Comparison of ENCODE assay signal across 16 cellular contexts in the genomic region with DNA sequence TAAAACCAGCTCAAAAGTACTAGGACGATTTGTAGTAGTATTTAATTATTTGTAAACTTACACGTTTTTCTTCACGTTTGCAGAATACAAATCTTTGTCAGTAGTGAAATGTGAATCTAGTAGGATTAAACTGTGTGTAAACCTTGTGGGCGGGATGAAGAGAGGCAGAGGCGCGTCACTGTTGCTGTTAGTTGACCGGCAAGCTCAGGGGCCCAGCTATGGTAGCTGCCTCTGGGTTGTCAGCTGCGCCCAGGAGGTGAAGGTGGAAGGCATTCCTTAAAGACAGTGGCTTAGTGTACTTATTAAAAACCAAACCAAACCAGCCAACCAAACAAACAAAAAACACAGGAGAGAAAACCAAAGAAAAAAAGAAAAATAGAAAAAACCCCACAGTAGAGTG.
A peak's percentile ranks its signal among the peaks of the same experiment; 100 is the strongest.
DNase-seq lines count a peak whose midpoint lies in the region; ATAC-seq, FAIRE-seq and TF ChIP-seq lines count a peak whose summit lies in the region.
"Had no signal": no experiment of that assay in that cellular context is flagged by ENCODE, and none has a peak within 500 bp of the region (broad histone marks: within the 10 kb centered on the region; RNA-seq: fewer than 3 reads in every experiment).

No MANE protein-coding gene starts in this region.

- TF ChIP-seq POLR2A in K562 (conservative IDR thresholded peaks at IDR 0.05), result no peak

- H4K20me1 ChIP-seq in K562 (replicated peaks; ENCODE audit: control insufficient read depth, insufficient read depth, low read length), result no peaks in the 10 kb centered on the region

- no peak for TF ChIP-seq EP300 in K562 (IDR thresholded peaks at IDR 0.05; ENCODE audit: low read length)

- no peak for DNase-seq in stimulated activated naive CD8-positive, alpha-beta T cell treated with anti-CD3 and anti-CD28 coated beads, Interleukin-15, amount 100 ng/mL, for 72 hours
- DNase-seq in stimulated activated naive CD8-positive, alpha-beta T cell treated with anti-CD3 and anti-CD28 coated beads, Interleukin-15, Interleukin-2, amounts not matched to agents 100 U/mL and 50 U/mL, for 24 hours, result no peak
- DNase-seq in K562 (ENCODE audit: extremely low read depth in 1 of 4, low spot score in 3 of 4) (no peak), G401 (ENCODE audit: low spot score) (no peak), GM19238 (ENCODE audit: insufficient read length, low spot score) (no peak), retina (no peak)
- no peak for DNase-seq in naive thymus-derived CD8-positive, alpha-beta T cell
- no peak for DNase-seq in central memory CD4-positive, alpha-beta T cell
- DNase-seq: HFFc6, NCI-H1048, NCI-H146, NCI-H226, NCI-H774, Right ventricle myocardium superior had no signal

- H3K4me1 ChIP-seq in K562 (replicated peaks in 1 of 2; ENCODE audit: control insufficient read depth in 2 of 2, insufficient read depth in 2 of 2, low read length in 2 of 2), result peaks cover 5 to 9% of the 10 kb centered on the region in 2 experiments; a peak in 3 of 5 replicates

- H2AFZ ChIP-seq in K562 (ENCODE audit: low read depth, low read length), result no peak overlapping the region

- CTCF ChIA-PET in K562 (lab: Yijun Ruan, JAX; ENCODE audit: low intra/inter-chr PET ratio), result no interaction called here

- H3K9me3 ChIP-seq in K562 (replicated peaks; ENCODE audit: control insufficient read depth, insufficient read depth, low read depth, low read length), result no peaks in the 10 kb centered on the region

- TF ChIP-seq RAD21 in K562 (CRISPR knock-in tag; conservative IDR thresholded peaks at IDR 0.05 in 1 of 2, IDR thresholded peaks at IDR 0.05 in 1 of 2), result no peak

- peaks cover 3% of the 10 kb centered on the region for H3K9me1 ChIP-seq in K562 (ENCODE audit: control insufficient read depth, insufficient read depth, low read length)

- peaks cover 23% of the 10 kb centered on the region for H3K4me1 Mint-ChIP-seq in stimulated activated naive CD8-positive, alpha-beta T cell treated with anti-CD3 and anti-CD28 coated beads, Interleukin-15, amount 100 ng/mL, for 72 hours
- peaks cover 18 to 40% (median 30%) of the 10 kb centered on the region in 4 donors for H3K4me1 Mint-ChIP-seq in naive thymus-derived CD8-positive, alpha-beta T cell
- H3K4me1 Mint-ChIP-seq: CD14-positive monocyte had no signal

- 75% methylated on average over 8 of the region's 8 CpGs for WGBS in K562 (ENCODE audit: insufficient coverage, low coverage, missing lambda C conversion rate)

- H3K36me3 ChIP-seq in K562 (ENCODE audit: control insufficient read depth, insufficient read depth, low read length), result peaks cover 92% of the 10 kb centered on the region

- no peak overlapping the region for H3K4me3 ChIP-seq in K562

- intact Hi-C loops in K562 (cut with micrococcal nuclease), result no loop called here

- H3K9ac ChIP-seq in K562 (ENCODE audit: insufficient read depth in 1 of 2, low read depth in 2 of 2, low read length in 2 of 2), result no peak overlapping the region

- in situ Hi-C loops in K562 (cut with MboI), result no loop called here
- in situ Hi-C loops in G401 (cut with HindIII; ENCODE audit: low sequenced_read_pairs), result no loop called here

- H3K4me2 ChIP-seq in K562 (ENCODE audit: insufficient read depth, low read length), result no peak overlapping the region

- no peaks in the 10 kb centered on the region for H3K9me3 Mint-ChIP-seq in stimulated activated naive CD8-positive, alpha-beta T cell treated with anti-CD3 and anti-CD28 coated beads, Interleukin-15, amount 100 ng/mL, for 72 hours
- no peaks in the 10 kb centered on the region for H3K9me3 Mint-ChIP-seq in naive thymus-derived CD8-positive, alpha-beta T cell
- H3K9me3 Mint-ChIP-seq: HFFc6 had no signal

- no peak overlapping the region for H3K4me3 Mint-ChIP-seq in stimulated activated naive CD8-positive, alpha-beta T cell treated with anti-CD3 and anti-CD28 coated beads, Interleukin-15, amount 100 ng/mL, for 72 hours
- H3K4me3 Mint-ChIP-seq in naive thymus-derived CD8-positive, alpha-beta T cell, result peak overlapping the region in 1 of 10 donors; percentile 15
- H3K4me3 Mint-ChIP-seq: CD14-positive monocyte, HFFc6 had no signal

- H3K27ac Mint-ChIP-seq in stimulated activated naive CD8-positive, alpha-beta T cell treated with anti-CD3 and anti-CD28 coated beads, Interleukin-15, amount 100 ng/mL, for 72 hours, result peak overlapping the region; percentile 65 to 74
- H3K27ac Mint-ChIP-seq in naive thymus-derived CD8-positive, alpha-beta T cell, result peak overlapping the region in 7 of 10 donors; percentile 33 to 87 (median 57)

- H3K79me2 ChIP-seq in K562 (ENCODE audit: control insufficient read depth, insufficient read depth, low read length), result no peaks in the 10 kb centered on the region

- no peaks in the 10 kb centered on the region for H3K27me3 Mint-ChIP-seq in stimulated activated naive CD8-positive, alpha-beta T cell treated with anti-CD3 and anti-CD28 coated beads, Interleukin-15, amount 100 ng/mL, for 72 hours
- no peaks in the 10 kb centered on the region for H3K27me3 Mint-ChIP-seq in naive thymus-derived CD8-positive, alpha-beta T cell

- TF ChIP-seq CTCF in K562 (IDR thresholded peaks at IDR 0.05 in 2 of 3, conservative IDR thresholded peaks at IDR 0.05 in 1 of 3; ENCODE audit: insufficient read depth in 2 of 3, low read depth in 1 of 3, low read length in 3 of 3), result no peak

- FAIRE-seq in K562 (lab: Jason Lieb, UNC), result no peak
- FAIRE-seq: HTR-8/SVneo had no signal

- POLR2A ChIA-PET in K562 (lab: Yijun Ruan, JAX), result interaction anchor here (1.8 kb wide), 1 partner anchor 14 kb away, joined by 4 read pairs; no protein-coding TSS in a partner anchor
- POLR2A ChIA-PET in naive thymus-derived CD8-positive, alpha-beta T cell (lab: Charles Lee), result no interaction called here

- H3K36me3 Mint-ChIP-seq in naive thymus-derived CD8-positive, alpha-beta T cell, result peaks cover 14 to 75% (median 34%) of the 10 kb centered on the region in 3 donors

- ATAC-seq in stimulated activated naive CD8-positive, alpha-beta T cell treated with anti-CD3 and anti-CD28 coated beads, Interleukin-15, amount 100 ng/mL, for 72 hours, result no peak
- ATAC-seq in stimulated activated naive CD8-positive, alpha-beta T cell treated with anti-CD3 and anti-CD28 coated beads, Interleukin-15, Interleukin-2, amounts not matched to agents 100 U/mL and 50 U/mL, for 24 hours, result no peak
- ATAC-seq in K562, result no peak
- no peak for ATAC-seq in naive thymus-derived CD8-positive, alpha-beta T cell

- TSS peak; percentile 3 for BruUV-seq in K562 (replicated peaks; lab: Mats Ljungman, UMichigan)

- H3K27ac ChIP-seq in K562 (ENCODE audit: extremely low read depth, low read depth, low read length), result no peak overlapping the region

- no peaks in the 10 kb centered on the region for H3K27me3 ChIP-seq in K562 (ENCODE audit: control insufficient read depth in 2 of 2, insufficient read depth in 2 of 2, low read length in 2 of 2)

TF ChIP-seq in K562, 482 proteins besides CTCF, POLR2A, EP300 and RAD21:
- no peak for TF ChIP-seq RBM25 (IDR thresholded peaks at IDR 0.05; ENCODE audit: low read depth, low read length, severe bottlenecking)
- TF ChIP-seq NR2C1 (IDR thresholded peaks at IDR 0.05), result no peak
- no peak for TF ChIP-seq NR2C1 (tag; IDR thresholded peaks at IDR 0.05)
- TF ChIP-seq, protein P1, sequence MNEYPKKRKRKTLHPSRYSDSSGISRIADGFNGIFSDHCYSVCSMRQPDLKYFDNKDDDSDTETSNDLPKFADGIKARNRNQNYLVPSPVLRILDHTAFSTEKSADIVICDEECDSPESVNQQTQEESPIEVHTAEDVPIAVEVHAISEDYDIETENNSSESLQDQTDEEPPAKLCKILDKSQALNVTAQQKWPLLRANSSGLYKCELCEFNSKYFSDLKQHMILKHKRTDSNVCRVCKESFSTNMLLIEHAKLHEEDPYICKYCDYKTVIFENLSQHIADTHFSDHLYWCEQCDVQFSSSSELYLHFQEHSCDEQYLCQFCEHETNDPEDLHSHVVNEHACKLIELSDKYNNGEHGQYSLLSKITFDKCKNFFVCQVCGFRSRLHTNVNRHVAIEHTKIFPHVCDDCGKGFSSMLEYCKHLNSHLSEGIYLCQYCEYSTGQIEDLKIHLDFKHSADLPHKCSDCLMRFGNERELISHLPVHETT (CRISPR knock-in tag; conservative IDR thresholded peaks at IDR 0.05 in 1 of 2, IDR thresholded peaks at IDR 0.05 in 1 of 2), result no peak
- no peak for TF ChIP-seq NEUROD1 (IDR thresholded peaks at IDR 0.05; ENCODE audit: borderline replicate concordance, low read depth, low read length, partially characterized antibody)
- TF ChIP-seq ZBED1 (IDR thresholded peaks at IDR 0.05), result no peak
- no peak for TF ChIP-seq NFIX (CRISPR knock-in tag; IDR thresholded peaks at IDR 0.05; ENCODE audit: low read depth)
- TF ChIP-seq, protein P2, sequence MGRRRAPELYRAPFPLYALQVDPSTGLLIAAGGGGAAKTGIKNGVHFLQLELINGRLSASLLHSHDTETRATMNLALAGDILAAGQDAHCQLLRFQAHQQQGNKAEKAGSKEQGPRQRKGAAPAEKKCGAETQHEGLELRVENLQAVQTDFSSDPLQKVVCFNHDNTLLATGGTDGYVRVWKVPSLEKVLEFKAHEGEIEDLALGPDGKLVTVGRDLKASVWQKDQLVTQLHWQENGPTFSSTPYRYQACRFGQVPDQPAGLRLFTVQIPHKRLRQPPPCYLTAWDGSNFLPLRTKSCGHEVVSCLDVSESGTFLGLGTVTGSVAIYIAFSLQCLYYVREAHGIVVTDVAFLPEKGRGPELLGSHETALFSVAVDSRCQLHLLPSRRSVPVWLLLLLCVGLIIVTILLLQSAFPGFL (CRISPR knock-in tag; IDR thresholded peaks at IDR 0.05), result no peak
- no peak for TF ChIP-seq ZC3H4 (CRISPR knock-in tag; IDR thresholded peaks at IDR 0.05; ENCODE audit: borderline replicate concordance)
- no peak for TF ChIP-seq NFYB (IDR thresholded peaks at IDR 0.05; ENCODE audit: extremely low read depth, insufficient read length)
- no peak for TF ChIP-seq PHF8 (IDR thresholded peaks at IDR 0.05; ENCODE audit: borderline replicate concordance, low read length)
- no peak for TF ChIP-seq TAF15 (IDR thresholded peaks at IDR 0.05; ENCODE audit: low read depth, low read length)
- no peak for TF ChIP-seq FOXJ2 (tag; IDR thresholded peaks at IDR 0.05)
